39 cellular contexts compared by ENCODE assay signal in genomic region chr2:193506035-193506434, GRCh38.
"Had no signal": no experiment of that assay in that cellular context is flagged by ENCODE, and none has a peak within 500 bp of the region (broad histone marks: within the 10 kb centered on the region; RNA-seq: fewer than 3 reads in every experiment).

No MANE protein-coding gene starts in this region.

- H3K36me3 Mint-ChIP-seq: activated CD8-positive, alpha-beta memory T cell treated with anti-CD3 and anti-CD28 coated beads, Interleukin-2, amount 10 ng/mL, durations not matched to agents 7 days and 5 days; activated naive CD4-positive, alpha-beta T cell treated with anti-CD3 and anti-CD28 coated beads, Interleukin-2, amount 50 U/mL, for 72 hours; activated naive CD8-positive, alpha-beta T cell treated with anti-CD3 and anti-CD28 coated beads for 36 hours; WTC11 had no signal

- DNase-seq: activated CD4-positive, alpha-beta memory T cell treated with anti-CD3 and anti-CD28 coated beads, Interleukin-2, amount 10 ng/mL, durations not matched to agents 7 days and 5 days; activated CD4-positive, alpha-beta T cell treated with anti-CD3 and anti-CD28 coated beads for 1 hour; activated CD4-positive, alpha-beta T cell treated with anti-CD3 and anti-CD28 coated beads for 36 hours; activated CD4-positive, alpha-beta T cell treated with anti-CD3 and anti-CD28 coated beads for 48 hours; activated CD4-positive, alpha-beta T cell treated with anti-CD3 and anti-CD28 coated beads, Interleukin-2, amount 10 ng/mL, durations not matched to agents 7 days and 5 days; activated CD4-positive, alpha-beta T cell treated with anti-CD3 and anti-CD28 coated beads, Interleukin-2, amount 50 U/mL, for 48 hours; activated CD4-positive, CD25-positive, alpha-beta regulatory T cell; activated CD8-positive, alpha-beta memory T cell treated with anti-CD3 and anti-CD28 coated beads for 24 hours; activated CD8-positive, alpha-beta memory T cell treated with anti-CD3 and anti-CD28 coated beads, Interleukin-2, amount 10 ng/mL, durations not matched to agents 7 days and 5 days; activated CD8-positive, alpha-beta memory T cell treated with anti-CD3 and anti-CD28 coated beads, Interleukin-2, amount 50 U/mL, for 48 hours; activated CD8-positive, alpha-beta T cell treated with anti-CD3 and anti-CD28 coated beads, Interleukin-2, amount 10 ng/mL, durations not matched to agents 7 days and 5 days; activated effector memory CD4-positive, alpha-beta T cell treated with anti-CD3 and anti-CD28 coated beads, Interleukin-2, amount 50 U/mL, for 16 hours; activated gamma-delta T cell treated with Interleukin-2 at 50 U/mL for 16 hours; activated naive CD4-positive, alpha-beta T cell; activated naive CD4-positive, alpha-beta T cell treated with anti-CD3 and anti-CD28 coated beads for 36 hours; activated naive CD4-positive, alpha-beta T cell treated with anti-CD3 and anti-CD28 coated beads, Interleukin-2, amount 50 U/mL, for 16 hours; activated naive CD8-positive, alpha-beta T cell treated with anti-CD3 and anti-CD28 coated beads for 36 hours; activated T-cell treated with anti-CD3 and anti-CD28 coated beads, Interleukin-2, amount 50 U/mL, for 24 hours; activated T-cell treated with anti-CD3 and anti-CD28 coated beads, Interleukin-2, amount 50 U/mL, for 72 hours; adrenal gland; amniotic stem cell; body of pancreas; brain microvascular endothelial cell; central memory CD4-positive, alpha-beta T cell; SW 1271; T-helper 1 cell; T-helper 2 cell; T-helper 9 cell; WERI-Rb-1 had no signal

- H3K27ac Mint-ChIP-seq: activated CD4-positive, alpha-beta memory T cell treated with anti-CD3 and anti-CD28 coated beads, Interleukin-2, amount 10 ng/mL, durations not matched to agents 7 days and 5 days; activated CD4-positive, alpha-beta T cell treated with anti-CD3 and anti-CD28 coated beads for 36 hours; activated CD4-positive, alpha-beta T cell treated with anti-CD3 and anti-CD28 coated beads, Interleukin-2, amount 10 ng/mL, durations not matched to agents 7 days and 5 days; activated CD8-positive, alpha-beta memory T cell treated with anti-CD3 and anti-CD28 coated beads, Interleukin-2, amount 10 ng/mL, durations not matched to agents 7 days and 5 days; activated CD8-positive, alpha-beta T cell treated with anti-CD3 and anti-CD28 coated beads, Interleukin-2, amount 10 ng/mL, durations not matched to agents 7 days and 5 days; activated naive CD4-positive, alpha-beta T cell treated with anti-CD3 and anti-CD28 coated beads for 36 hours; activated naive CD4-positive, alpha-beta T cell treated with anti-CD3 and anti-CD28 coated beads, Interleukin-2, amount 50 U/mL, for 72 hours; activated naive CD8-positive, alpha-beta T cell treated with anti-CD3 and anti-CD28 coated beads for 36 hours; activated T-cell treated with anti-CD3 and anti-CD28 coated beads, Interleukin-2, amount 50 U/mL, for 24 hours; activated T-cell treated with anti-CD3 and anti-CD28 coated beads, Interleukin-2, amount 50 U/mL, for 72 hours; activated T-helper 1 cell treated with anti-CD3 and anti-CD28 coated beads, Interleukin-12 subunit alpha, Interleukin-12 subunit beta, Interleukin-2, Interleukin-4 antibody, amounts not matched to agents 30 ng/mL and 10 ng/mL and 1 ng/mL, durations not matched to agents 14 hours and 24 hours and 36 hours; activated T-helper 17 cell treated with anti-CD3 and anti-CD28 coated beads, Interleukin-2, amount 50 U/mL, for 72 hours; T-helper 1 cell treated with Interleukin-12 subunit alpha and Interleukin-12 subunit beta and Interleukin-4 antibody, amounts not matched to agents 30 μg/mL and 1 μg/mL, for 36 hours; T-helper 2 cell treated with Interferon-gamma antibody and Interleukin-4, amounts not matched to agents 5 μg/mL and 100 μg/mL, for 36 hours; WTC11 had no signal

- FAIRE-seq: astrocyte, TTC549 had no signal

- ATAC-seq: activated CD4-positive, alpha-beta T cell treated with anti-CD3 and anti-CD28 coated beads for 36 hours; activated CD4-positive, CD25-positive, alpha-beta regulatory T cell treated with anti-CD3 and anti-CD28 coated beads, Interleukin-2, amount 50 U/mL, for 24 hours; activated CD8-positive, alpha-beta memory T cell treated with anti-CD3 and anti-CD28 coated beads, Interleukin-2, amount 10 ng/mL, durations not matched to agents 7 days and 5 days; activated CD8-positive, alpha-beta T cell treated with anti-CD3 and anti-CD28 coated beads, Interleukin-2, amount 10 ng/mL, durations not matched to agents 7 days and 5 days; activated naive CD4-positive, alpha-beta T cell treated with anti-CD3 and anti-CD28 coated beads, Interleukin-2, amount 50 U/mL, for 72 hours; activated T-cell treated with anti-CD3 and anti-CD28 coated beads, Interleukin-2, amount 50 U/mL, for 72 hours; activated T-helper 17 cell treated with anti-CD3 and anti-CD28 coated beads, Interleukin-2, amount 50 U/mL, for 72 hours; body of pancreas; WTC11 had no signal

- H3K4me1 Mint-ChIP-seq: activated CD4-positive, alpha-beta memory T cell treated with anti-CD3 and anti-CD28 coated beads, Interleukin-2, amount 10 ng/mL, durations not matched to agents 7 days and 5 days; activated CD4-positive, alpha-beta T cell treated with anti-CD3 and anti-CD28 coated beads for 36 hours; activated CD4-positive, alpha-beta T cell treated with anti-CD3 and anti-CD28 coated beads, Interleukin-2, amount 10 ng/mL, durations not matched to agents 7 days and 5 days; activated CD8-positive, alpha-beta memory T cell treated with anti-CD3 and anti-CD28 coated beads, Interleukin-2, amount 10 ng/mL, durations not matched to agents 7 days and 5 days; activated naive CD8-positive, alpha-beta T cell treated with anti-CD3 and anti-CD28 coated beads for 36 hours; activated T-helper 17 cell treated with anti-CD3 and anti-CD28 coated beads, Interleukin-2, amount 50 U/mL, for 72 hours had no signal

- H3K27me3 Mint-ChIP-seq: activated CD4-positive, alpha-beta memory T cell treated with anti-CD3 and anti-CD28 coated beads, Interleukin-2, amount 10 ng/mL, durations not matched to agents 7 days and 5 days; activated CD4-positive, alpha-beta T cell treated with anti-CD3 and anti-CD28 coated beads for 36 hours; activated CD4-positive, alpha-beta T cell treated with anti-CD3 and anti-CD28 coated beads, Interleukin-2, amount 10 ng/mL, durations not matched to agents 7 days and 5 days; activated CD8-positive, alpha-beta memory T cell treated with anti-CD3 and anti-CD28 coated beads, Interleukin-2, amount 10 ng/mL, durations not matched to agents 7 days and 5 days; activated naive CD8-positive, alpha-beta T cell treated with anti-CD3 and anti-CD28 coated beads for 36 hours; activated T-cell treated with anti-CD3 and anti-CD28 coated beads, Interleukin-2, amount 50 U/mL, for 24 hours; activated T-helper 17 cell treated with anti-CD3 and anti-CD28 coated beads, Interleukin-2, amount 50 U/mL, for 72 hours had no signal

- H3K4me3 Mint-ChIP-seq: activated CD4-positive, alpha-beta memory T cell treated with anti-CD3 and anti-CD28 coated beads, Interleukin-2, amount 10 ng/mL, durations not matched to agents 7 days and 5 days; activated CD4-positive, alpha-beta T cell treated with anti-CD3 and anti-CD28 coated beads for 36 hours; activated CD4-positive, alpha-beta T cell treated with anti-CD3 and anti-CD28 coated beads, Interleukin-2, amount 10 ng/mL, durations not matched to agents 7 days and 5 days; activated CD8-positive, alpha-beta memory T cell treated with anti-CD3 and anti-CD28 coated beads, Interleukin-2, amount 10 ng/mL, durations not matched to agents 7 days and 5 days; activated CD8-positive, alpha-beta T cell treated with anti-CD3 and anti-CD28 coated beads, Interleukin-2, amount 10 ng/mL, durations not matched to agents 7 days and 5 days; activated naive CD4-positive, alpha-beta T cell treated with anti-CD3 and anti-CD28 coated beads for 36 hours; activated naive CD8-positive, alpha-beta T cell treated with anti-CD3 and anti-CD28 coated beads for 36 hours; activated T-cell treated with anti-CD3 and anti-CD28 coated beads, Interleukin-2, amount 50 U/mL, for 24 hours; activated T-cell treated with anti-CD3 and anti-CD28 coated beads, Interleukin-2, amount 50 U/mL, for 72 hours; activated T-helper 1 cell treated with anti-CD3 and anti-CD28 coated beads, Interleukin-12 subunit alpha, Interleukin-12 subunit beta, Interleukin-2, Interleukin-4 antibody, amounts not matched to agents 30 ng/mL and 10 ng/mL and 1 ng/mL, durations not matched to agents 14 hours and 24 hours and 36 hours; activated T-helper 17 cell treated with anti-CD3 and anti-CD28 coated beads, Interleukin-2, amount 50 U/mL, for 72 hours; T-helper 1 cell treated with Interleukin-12 subunit alpha and Interleukin-12 subunit beta and Interleukin-4 antibody, amounts not matched to agents 30 μg/mL and 1 μg/mL, for 36 hours; T-helper 2 cell treated with Interferon-gamma antibody and Interleukin-4, amounts not matched to agents 5 μg/mL and 100 μg/mL, for 36 hours; WTC11 had no signal

- H3K36me3 ChIP-seq: adrenal gland, brain microvascular endothelial cell, breast epithelium, WERI-Rb-1 had no signal

- H3K9me3 Mint-ChIP-seq: activated CD4-positive, alpha-beta memory T cell treated with anti-CD3 and anti-CD28 coated beads, Interleukin-2, amount 10 ng/mL, durations not matched to agents 7 days and 5 days; activated CD4-positive, alpha-beta T cell treated with anti-CD3 and anti-CD28 coated beads, Interleukin-2, amount 10 ng/mL, durations not matched to agents 7 days and 5 days; activated naive CD4-positive, alpha-beta T cell treated with anti-CD3 and anti-CD28 coated beads for 36 hours; activated naive CD4-positive, alpha-beta T cell treated with anti-CD3 and anti-CD28 coated beads, Interleukin-2, amount 50 U/mL, for 72 hours; activated naive CD8-positive, alpha-beta T cell treated with anti-CD3 and anti-CD28 coated beads for 36 hours; activated T-cell treated with anti-CD3 and anti-CD28 coated beads, Interleukin-2, amount 50 U/mL, for 24 hours; activated T-cell treated with anti-CD3 and anti-CD28 coated beads, Interleukin-2, amount 50 U/mL, for 72 hours; activated T-helper 1 cell treated with anti-CD3 and anti-CD28 coated beads, Interleukin-12 subunit alpha, Interleukin-12 subunit beta, Interleukin-2, Interleukin-4 antibody, amounts not matched to agents 30 ng/mL and 10 ng/mL and 1 ng/mL, durations not matched to agents 14 hours and 24 hours and 36 hours; activated T-helper 17 cell treated with anti-CD3 and anti-CD28 coated beads, Interleukin-2, amount 50 U/mL, for 72 hours; T-helper 1 cell treated with Interleukin-12 subunit alpha and Interleukin-12 subunit beta and Interleukin-4 antibody, amounts not matched to agents 30 μg/mL and 1 μg/mL, for 36 hours; T-helper 2 cell treated with Interferon-gamma antibody and Interleukin-4, amounts not matched to agents 5 μg/mL and 100 μg/mL, for 36 hours had no signal

- H3K4me1 ChIP-seq: adrenal gland, body of pancreas, breast epithelium had no signal

- H3K27ac ChIP-seq: adrenal gland, body of pancreas, brain microvascular endothelial cell, breast epithelium, WERI-Rb-1 had no signal

- H3K27me3 ChIP-seq: adrenal gland, body of pancreas, brain microvascular endothelial cell, breast epithelium had no signal

- H3K9me3 ChIP-seq: adrenal gland, body of pancreas, breast epithelium had no signal

- H3K4me3 ChIP-seq: adrenal gland, body of pancreas, breast epithelium had no signal
